Comparison of ENCODE assay signal across 1 cellular context in genomic region chr14:24978862-24979724, GRCh38.
A peak's percentile ranks its signal among the peaks of the same experiment; 100 is the strongest.
TF ChIP-seq lines count a peak whose summit lies in the region.

No MANE protein-coding gene starts in this region.

TF ChIP-seq in HepG2, 621 proteins besides CTCF, POLR2A, EP300 and RAD21 (continued from another document and continues in another):
- TF ChIP-seq ZNF12 (CRISPR knock-in tag; IDR thresholded peaks at IDR 0.05) (peak; percentile 74; the same call in 1 of the 2 replicates), ZBTB40 (IDR thresholded peaks at IDR 0.05) (no peak), ZBTB40 (CRISPR knock-in tag; IDR thresholded peaks at IDR 0.05) (no peak; the same call in 1 of the 2 replicates), TRIM22 (IDR thresholded peaks at IDR 0.05) (0 out of 2 replicates have a peak, but pooled peaks have one; percentile 23), ZBTB7B (CRISPR knock-in tag; IDR thresholded peaks at IDR 0.05) (peak; percentile 41; the same call in 1 of the 2 replicates), ZNF614 (CRISPR knock-in tag; IDR thresholded peaks at IDR 0.05; ENCODE audit: borderline replicate concordance) (peak; percentile 79), HMG20A (CRISPR knock-in tag; IDR thresholded peaks at IDR 0.05; ENCODE audit: borderline replicate concordance) (peak; percentile 91), CSRNP1 (CRISPR knock-in tag; IDR thresholded peaks at IDR 0.05) (peak; percentile 47; the same call in 1 of the 2 replicates), ZMYM4 (CRISPR knock-in tag; IDR thresholded peaks at IDR 0.05) (peak; percentile 57; the same call in 1 of the 2 replicates), ZNF234 (CRISPR knock-in tag; conservative IDR thresholded peaks at IDR 0.05) (no peak), ATF4 (CRISPR knock-in tag; IDR thresholded peaks at IDR 0.05) (peak in 1 of 2 experiments; percentile 75; a peak in 2 of 4 replicates), DNMT3B (CRISPR knock-in tag; conservative IDR thresholded peaks at IDR 0.05) (peak; percentile 83; the same call in 1 of the 2 replicates), RELA (CRISPR knock-in tag; IDR thresholded peaks at IDR 0.05) (no peak), ELF1 (CRISPR knock-in tag; IDR thresholded peaks at IDR 0.05) (no peak; the same call in 1 of the 2 replicates), GPBP1L1 (CRISPR knock-in tag; IDR thresholded peaks at IDR 0.05) (no peak), AKAP8 (CRISPR knock-in tag; IDR thresholded peaks at IDR 0.05) (no peak), ZBTB25 (CRISPR knock-in tag; IDR thresholded peaks at IDR 0.05) (peak; percentile 67; the same call in 1 of the 2 replicates), ZNF674 (CRISPR knock-in tag; IDR thresholded peaks at IDR 0.05; ENCODE audit: low read depth) (no peak), MXI1 (IDR thresholded peaks at IDR 0.05; ENCODE audit: borderline replicate concordance, low read depth, low read length) (no peak), FOXO1 (CRISPR knock-in tag; IDR thresholded peaks at IDR 0.05) (no peak), JUND (CRISPR knock-in tag; IDR thresholded peaks at IDR 0.05) (peak; percentile 75), ZNF503 (CRISPR knock-in tag; IDR thresholded peaks at IDR 0.05) (peak; percentile 59; the same call in 1 of the 2 replicates), POGZ (CRISPR knock-in tag; IDR thresholded peaks at IDR 0.05) (peak; percentile 59), ZNF317 (CRISPR knock-in tag; IDR thresholded peaks at IDR 0.05) (0 out of 2 replicates have a peak, but pooled peaks have one; percentile 49), ISL2 (CRISPR knock-in tag; IDR thresholded peaks at IDR 0.05) (peak; percentile 85), NCOR1 (IDR thresholded peaks at IDR 0.05; ENCODE audit: borderline replicate concordance, low read length) (peak; percentile 65; the same call in 1 of the 2 replicates), ZNF367 (CRISPR knock-in tag; IDR thresholded peaks at IDR 0.05; ENCODE audit: borderline replicate concordance) (no peak), NONO (IDR thresholded peaks at IDR 0.05) (no peak), NONO (CRISPR knock-in tag; conservative IDR thresholded peaks at IDR 0.05) (0 out of 2 replicates have a peak, but pooled peaks have one; percentile 34), AHDC1 (CRISPR knock-in tag; IDR thresholded peaks at IDR 0.05; ENCODE audit: borderline replicate concordance) (peak; percentile 83)
